ENCODE assay signal across 1 cellular context in the genomic region with DNA sequence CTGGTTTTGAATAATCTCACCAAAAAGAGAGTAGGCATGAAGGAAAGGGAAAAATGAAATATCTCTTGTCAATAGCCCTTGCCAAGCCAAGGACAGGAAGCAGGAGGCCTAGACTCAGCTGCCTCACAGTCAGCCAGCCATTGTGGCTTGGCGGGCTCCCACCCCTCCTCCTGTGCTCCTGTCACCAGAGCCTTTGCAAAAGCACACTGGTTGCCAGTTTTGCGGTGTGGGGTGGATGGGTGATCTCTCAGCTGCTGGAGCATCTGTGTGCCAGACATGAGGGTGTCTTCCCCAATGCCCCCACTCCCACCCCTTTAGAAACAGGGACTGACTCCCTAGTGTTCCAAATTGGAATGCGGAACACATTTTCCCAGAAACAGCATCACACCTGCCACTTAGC.
TF ChIP-seq lines count a peak whose summit lies in the region.

No MANE protein-coding gene starts in this region.

TF ChIP-seq in GM23338, 12 proteins besides CTCF, POLR2A, EP300 and RAD21 (continued from another document):
- TF ChIP-seq ZNF331 (CRISPR knock-in tag; IDR thresholded peaks at IDR 0.05; ENCODE audit: low read depth) = no peak
- TF ChIP-seq NANOG (IDR thresholded peaks at IDR 0.05; ENCODE audit: borderline replicate concordance) = no peak
